ENCODE assay signal across 30 cellular contexts in the genomic region with DNA sequence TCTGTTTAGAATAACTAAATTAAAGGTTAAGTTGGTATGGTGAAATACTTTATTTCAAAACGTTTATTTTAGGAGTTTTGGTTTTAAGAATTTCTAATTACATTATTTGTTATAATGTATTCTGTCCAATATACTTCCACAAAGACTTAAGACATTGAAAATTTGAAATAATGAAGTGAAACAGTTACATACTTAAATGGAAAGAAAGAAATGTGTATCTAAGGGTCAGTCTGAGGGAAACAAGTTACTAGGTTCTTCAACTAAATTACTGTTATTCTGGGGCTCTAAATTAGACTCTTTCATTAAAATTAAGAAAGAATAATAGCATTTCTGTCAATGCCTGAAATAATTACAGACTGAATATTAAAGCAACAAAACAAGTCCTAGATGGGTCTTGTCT. TPM values are rescaled to one million over a fixed set of nuclear protein-coding genes. Genes with fewer than 3 reads are reported as not detected.
"Had no signal": no experiment of that assay in that cellular context is flagged by ENCODE, and none has a peak within 500 bp of the region (broad histone marks: within the 10 kb centered on the region; RNA-seq: fewer than 3 reads in every experiment).

No MANE protein-coding gene starts in this region.

- ATAC-seq: activated CD4-positive, CD25-positive, alpha-beta regulatory T cell treated with anti-CD3 and anti-CD28 coated beads, Interleukin-2, amount 50 U/mL, for 24 hours; gastrocnemius medialis; left cardiac atrium; natural killer cell; right cardiac atrium had no signal

- H3K4me1 Mint-ChIP-seq: activated naive CD8-positive, alpha-beta T cell treated with anti-CD3 and anti-CD28 coated beads, Interleukin-2, amount 10 ng/mL, durations not matched to agents 7 days and 5 days; natural killer cell had no signal

- H3K9me3 ChIP-seq: esophagus squamous epithelium, gastrocnemius medialis, suprapubic skin, tibial nerve had no signal

- H3K4me2 ChIP-seq: hepatocyte had no signal

- H3K4me3 ChIP-seq: esophagus squamous epithelium, gastrocnemius medialis, hepatocyte, suprapubic skin, tibial nerve had no signal

- H3K9me3 Mint-ChIP-seq: activated naive CD4-positive, alpha-beta T cell treated with anti-CD3 and anti-CD28 coated beads for 36 hours; activated naive CD8-positive, alpha-beta T cell treated with anti-CD3 and anti-CD28 coated beads, Interleukin-2, amount 10 ng/mL, durations not matched to agents 7 days and 5 days; dendritic cell treated with granulocyte-macrophage colony-stimulating factor and Interleukin-4, amounts not matched to agents 40 ng/mL and 50 ng/mL, for 4 days; endodermal cell; natural killer cell; T-helper 1 cell treated with Interleukin-12 subunit alpha and Interleukin-12 subunit beta and Interleukin-4 antibody, amounts not matched to agents 30 μg/mL and 1 μg/mL, for 36 hours had no signal

- DNase-seq: activated CD4-positive, alpha-beta T cell treated with anti-CD3 and anti-CD28 coated beads for 48 hours; activated CD4-positive, alpha-beta T cell treated with anti-CD3 and anti-CD28 coated beads, Interleukin-2, amount 50 U/mL, for 48 hours; activated CD8-positive, alpha-beta memory T cell treated with anti-CD3 and anti-CD28 coated beads for 24 hours; activated effector memory CD4-positive, alpha-beta T cell treated with anti-CD3 and anti-CD28 coated beads, Interleukin-2, amount 50 U/mL, for 16 hours; activated naive CD4-positive, alpha-beta T cell treated with anti-CD3 and anti-CD28 coated beads for 36 hours; activated naive CD8-positive, alpha-beta T cell treated with anti-CD3 and anti-CD28 coated beads, Interleukin-2, amount 10 ng/mL, durations not matched to agents 7 days and 5 days; amygdala; caudate nucleus; endodermal cell; esophagus squamous epithelium; gastrocnemius medialis; islet precursor cell; left cardiac atrium; mammary epithelial cell; midbrain; natural killer cell; posterior cingulate gyrus; right cardiac atrium; stimulated activated CD4-positive, alpha-beta T cell treated with anti-CD3 and anti-CD28 coated beads, Interleukin-15, amount 100 ng/mL, for 24 hours; stimulated activated CD4-positive, alpha-beta T cell treated with anti-CD3 and anti-CD28 coated beads, Interleukin-2, amount 100 ng/mL, for 24 hours; stimulated activated naive CD4-positive, alpha-beta T cell; SW 1271; T-helper 9 cell; WERI-Rb-1 had no signal

- H3K4me3 Mint-ChIP-seq: activated naive CD4-positive, alpha-beta T cell treated with anti-CD3 and anti-CD28 coated beads for 36 hours; activated naive CD8-positive, alpha-beta T cell treated with anti-CD3 and anti-CD28 coated beads, Interleukin-2, amount 10 ng/mL, durations not matched to agents 7 days and 5 days; dendritic cell treated with granulocyte-macrophage colony-stimulating factor and Interleukin-4, amounts not matched to agents 40 ng/mL and 50 ng/mL, for 4 days; endodermal cell; natural killer cell; T-helper 1 cell treated with Interleukin-12 subunit alpha and Interleukin-12 subunit beta and Interleukin-4 antibody, amounts not matched to agents 30 μg/mL and 1 μg/mL, for 36 hours had no signal

- H3K36me3 ChIP-seq: tibial nerve, WERI-Rb-1 had no signal

- H2AFZ ChIP-seq: hepatocyte had no signal

- H3K4me1 ChIP-seq: suprapubic skin had no signal

- H3K27me3 ChIP-seq: esophagus squamous epithelium, gastrocnemius medialis, hepatocyte, suprapubic skin, tibial nerve had no signal

- H3K27me3 Mint-ChIP-seq: activated naive CD8-positive, alpha-beta T cell treated with anti-CD3 and anti-CD28 coated beads, Interleukin-2, amount 10 ng/mL, durations not matched to agents 7 days and 5 days; dendritic cell treated with granulocyte-macrophage colony-stimulating factor and Interleukin-4, amounts not matched to agents 40 ng/mL and 50 ng/mL, for 4 days had no signal

- H3K27ac ChIP-seq: gastrocnemius medialis, hepatocyte, suprapubic skin, tibial nerve, WERI-Rb-1 had no signal

- H3K27ac Mint-ChIP-seq: activated naive CD4-positive, alpha-beta T cell treated with anti-CD3 and anti-CD28 coated beads for 36 hours; activated naive CD8-positive, alpha-beta T cell treated with anti-CD3 and anti-CD28 coated beads, Interleukin-2, amount 10 ng/mL, durations not matched to agents 7 days and 5 days; dendritic cell treated with granulocyte-macrophage colony-stimulating factor and Interleukin-4, amounts not matched to agents 40 ng/mL and 50 ng/mL, for 4 days; endodermal cell; natural killer cell; T-helper 1 cell treated with Interleukin-12 subunit alpha and Interleukin-12 subunit beta and Interleukin-4 antibody, amounts not matched to agents 30 μg/mL and 1 μg/mL, for 36 hours had no signal

RNA-seq across cellular contexts. Expression of a gene that starts 7.7 kb away (rescaled TPM):
- total RNA-seq: activated naive CD4-positive, alpha-beta T cell treated with anti-CD3 and anti-CD28 coated beads for 36 hours; activated naive CD8-positive, alpha-beta T cell treated with anti-CD3 and anti-CD28 coated beads, Interleukin-2, amount 10 ng/mL, durations not matched to agents 7 days and 5 days; endodermal cell; natural killer cell; suprapubic skin had no signal
- polyA plus RNA-seq: mammary epithelial cell had no signal
